Comparison of ENCODE assay signal across 1 cellular context in the genomic region with DNA sequence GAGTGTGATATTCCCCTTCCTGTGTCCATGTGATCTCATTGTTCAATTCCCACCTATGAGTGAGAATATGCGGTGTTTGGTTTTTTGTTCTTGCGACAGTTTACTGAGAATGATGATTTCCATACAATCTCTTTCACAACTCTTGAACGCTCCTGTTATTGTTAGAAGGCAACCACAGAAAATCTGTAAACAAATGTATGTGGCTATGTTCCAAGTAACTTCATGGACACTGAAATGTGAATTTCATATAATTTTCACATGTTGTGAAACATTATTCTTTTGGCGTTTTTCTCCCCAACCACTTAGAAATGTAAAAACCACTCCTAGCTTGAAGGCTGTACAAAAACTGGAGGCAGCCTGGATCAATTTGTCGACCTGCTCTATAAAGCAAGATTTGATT.
A peak's percentile ranks its signal among the peaks of the same experiment; 100 is the strongest.
TF ChIP-seq lines count a peak whose summit lies in the region.

No MANE protein-coding gene starts in this region.

TF ChIP-seq in IMR-90, 13 proteins besides CTCF, POLR2A, EP300 and RAD21:
- peak; percentile 21 for TF ChIP-seq CEBPB (IDR thresholded peaks at IDR 0.05; ENCODE audit: low read depth, low read length)
